8 cellular contexts compared by ENCODE assay signal in genomic region chr10:69089638-69090599, GRCh38. TPM values are rescaled to one million over a fixed set of nuclear protein-coding genes. Genes with fewer than 3 reads are reported as not detected.
DNase-seq lines count a peak whose midpoint lies in the region; ATAC-seq and TF ChIP-seq lines count a peak whose summit lies in the region.

No MANE protein-coding gene starts in this region.

- DNase-seq in activated CD8-positive, alpha-beta memory T cell treated with anti-CD3 and anti-CD28 coated beads, Interleukin-2, amount 10 ng/mL, durations not matched to agents 7 days and 5 days = peak; percentile 93
- DNase-seq in fibroblast of the aortic adventitia (ENCODE audit: low read depth) (peak; percentile 45), HT-29 (ENCODE audit: low spot score) (no peak), NCI-H2029 treated with DMSO at 0.1 percent for 48 hours (lab: John Stamatoyannopoulos, UW) (no peak)
- peak; percentile 55 to 80 (median 73) for DNase-seq in stimulated activated CD4-positive, alpha-beta T cell treated with anti-CD3 and anti-CD28 coated beads, TNF-alpha, amount 100 ng/mL, for 24 hours (ENCODE audit: low read depth in 3 of 3)

- peaks cover 47% of the 10 kb centered on the region for H3K36me3 Mint-ChIP-seq in activated CD8-positive, alpha-beta memory T cell treated with anti-CD3 and anti-CD28 coated beads, Interleukin-2, amount 10 ng/mL, durations not matched to agents 7 days and 5 days

- no peaks in the 10 kb centered on the region for H3K27me3 Mint-ChIP-seq in activated CD8-positive, alpha-beta memory T cell treated with anti-CD3 and anti-CD28 coated beads, Interleukin-2, amount 10 ng/mL, durations not matched to agents 7 days and 5 days

- peak overlapping the region; percentile 99 for H3K27ac Mint-ChIP-seq in activated CD8-positive, alpha-beta memory T cell treated with anti-CD3 and anti-CD28 coated beads, Interleukin-2, amount 10 ng/mL, durations not matched to agents 7 days and 5 days

- H3K4me3 Mint-ChIP-seq in activated CD8-positive, alpha-beta memory T cell treated with anti-CD3 and anti-CD28 coated beads, Interleukin-2, amount 10 ng/mL, durations not matched to agents 7 days and 5 days = peak overlapping the region; percentile 88

- H3K4me3 ChIP-seq in fibroblast of the aortic adventitia (ENCODE audit: low read depth, low read length) = peak overlapping the region; percentile 37

- no peak for TF ChIP-seq CTCF in fibroblast of the aortic adventitia (IDR thresholded peaks at IDR 0.05; ENCODE audit: insufficient read depth, low read length)

- CTCF ChIA-PET in activated CD8-positive, alpha-beta memory T cell treated with anti-CD3 and anti-CD28 coated beads, Interleukin-2, amount 10 ng/mL, durations not matched to agents 7 days and 5 days (lab: Charles Lee) = interaction anchor here (0.8 to 1.1 kb wide), 5 partner anchors 31 to 134 kb away, joined by 3 to 5 read pairs (median 3); partner anchors contain the start of gene DDX21

- no peaks in the 10 kb centered on the region for H3K9me3 Mint-ChIP-seq in activated CD8-positive, alpha-beta memory T cell treated with anti-CD3 and anti-CD28 coated beads, Interleukin-2, amount 10 ng/mL, durations not matched to agents 7 days and 5 days (ENCODE audit: low read depth)

- ATAC-seq in GM18861 (IDR thresholded peaks at IDR 0.05; ENCODE audit: unreplicated experiment) (peak; percentile 37), HG03457 (IDR thresholded peaks at IDR 0.05; ENCODE audit: unreplicated experiment) (peak; percentile 31), HG03139 (IDR thresholded peaks at IDR 0.05; ENCODE audit: unreplicated experiment) (no peak)
- ATAC-seq in activated CD8-positive, alpha-beta memory T cell treated with anti-CD3 and anti-CD28 coated beads, Interleukin-2, amount 10 ng/mL, durations not matched to agents 7 days and 5 days = peak; percentile 75

- H3K4me1 Mint-ChIP-seq in activated CD8-positive, alpha-beta memory T cell treated with anti-CD3 and anti-CD28 coated beads, Interleukin-2, amount 10 ng/mL, durations not matched to agents 7 days and 5 days = peaks cover 68% of the 10 kb centered on the region

RNA-seq across cellular contexts. Expression of gene SRGN, which starts 2.0 kb away (rescaled TPM):
- total RNA-seq in activated CD8-positive, alpha-beta memory T cell treated with anti-CD3 and anti-CD28 coated beads, Interleukin-2, amount 10 ng/mL, durations not matched to agents 7 days and 5 days = 100 to 1,000 TPM; 366 to 616 TPM
- total RNA-seq in fibroblast of the aortic adventitia (ENCODE audit: low replicate concordance) = 65.8 and 127 TPM in 2 replicates
- 0.13 TPM in 1 of 2 replicates, not detected in the other for total RNA-seq in HT-29 (2014; rRNA removed; shearing (Covaris generic))

RNA-seq across cellular contexts. Expression of gene VPS26A, which starts 34.1 kb away (rescaled TPM):
- 10 to 100 TPM; 53.6 to 58.1 TPM for total RNA-seq in activated CD8-positive, alpha-beta memory T cell treated with anti-CD3 and anti-CD28 coated beads, Interleukin-2, amount 10 ng/mL, durations not matched to agents 7 days and 5 days
- total RNA-seq in fibroblast of the aortic adventitia (ENCODE audit: low replicate concordance) = 49.2 and 54.9 TPM in 2 replicates
- 10.3 TPM in 2 replicates for total RNA-seq in HT-29 (2014; rRNA removed; shearing (Covaris generic))

Comparison
In these comparisons a context has a peak if more than half of its experiments do, and no peak if none do; other contexts are left out.
1. DNase-seq: peak in activated CD8-positive, alpha-beta memory T cell treated with anti-CD3 and anti-CD28 coated beads, Interleukin-2, amount 10 ng/mL, durations not matched to agents 7 days and 5 days (single experiment), fibroblast of the aortic adventitia (single experiment) and stimulated activated CD4-positive, alpha-beta T cell treated with anti-CD3 and anti-CD28 coated beads, TNF-alpha, amount 100 ng/mL, for 24 hours (3 of 3); none in HT-29 (single experiment) and NCI-H2029 treated with DMSO at 0.1 percent for 48 hours (single experiment).
2. RNA of gene SRGN, which starts 2.0 kb away (total RNA-seq): 366 to 616 TPM in activated CD8-positive, alpha-beta memory T cell treated with anti-CD3 and anti-CD28 coated beads, Interleukin-2, amount 10 ng/mL, durations not matched to agents 7 days and 5 days and 65.8 to 127 TPM in fibroblast of the aortic adventitia; 0.13 TPM in HT-29; every median in the first group is over 10 times any median in the second.